In the genomic region with DNA sequence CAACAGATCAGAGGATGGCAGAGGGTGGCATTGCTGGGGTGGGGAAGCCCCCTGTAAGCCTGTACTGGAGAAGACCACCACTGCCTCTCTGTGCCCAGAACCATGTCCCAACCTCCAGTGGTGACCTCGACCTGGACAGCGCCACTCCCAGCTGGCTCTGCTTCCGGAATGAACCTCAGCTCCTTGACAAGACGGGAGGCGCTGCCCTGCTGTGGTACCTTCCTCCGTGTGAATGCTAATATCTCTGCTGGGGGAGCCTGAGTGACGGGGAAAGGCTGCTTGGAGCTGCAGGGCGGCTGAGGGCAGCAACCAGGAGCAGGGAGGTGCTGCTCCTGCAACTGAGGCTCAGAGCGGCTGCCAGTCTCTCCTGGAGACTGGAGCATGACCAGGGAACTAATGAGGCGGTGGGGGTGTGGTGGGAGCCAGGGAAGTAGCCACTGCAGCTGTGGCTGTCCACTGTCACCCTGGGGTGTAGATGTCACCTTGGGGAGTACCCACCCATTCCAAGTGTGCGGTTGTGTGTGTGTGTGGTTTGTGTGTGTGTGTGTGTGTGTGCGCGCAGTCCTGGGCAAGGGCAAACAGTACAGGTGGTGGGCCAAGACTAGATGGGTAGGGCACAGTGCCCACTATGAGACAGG, we compare ENCODE assay signal across 17 cellular contexts. TPM values are rescaled to one million over a fixed set of nuclear protein-coding genes. Genes with fewer than 3 reads are reported as not detected.
DNase-seq lines count a peak whose midpoint lies in the region; ATAC-seq and TF ChIP-seq lines count a peak whose summit lies in the region.
"Had no signal": no experiment of that assay in that cellular context is flagged by ENCODE, and none has a peak within 500 bp of the region (broad histone marks: within the 10 kb centered on the region; RNA-seq: fewer than 3 reads in every experiment).

No MANE protein-coding gene starts in this region.

- peaks cover 75% of the 10 kb centered on the region for H3K4me1 ChIP-seq in left ventricle myocardium inferior

- H3K27me3 ChIP-seq in left ventricle myocardium inferior (ENCODE audit: low read depth) (no peaks in the 10 kb centered on the region), brain microvascular endothelial cell (replicated peaks) (no peaks in the 10 kb centered on the region), layer of hippocampus (ENCODE audit: control insufficient read depth, insufficient read depth, low read length) (no peaks in the 10 kb centered on the region)
- H3K27me3 ChIP-seq: MG63 had no signal

- H3K27ac ChIP-seq in left ventricle myocardium inferior (replicated peaks): peak overlapping the region; percentile 94
- H3K27ac ChIP-seq in brain microvascular endothelial cell: peak overlapping the region; percentile 59
- H3K27ac ChIP-seq in layer of hippocampus (ENCODE audit: low read depth, low read length): peak overlapping the region; percentile 55
- H3K27ac ChIP-seq in substantia nigra (ENCODE audit: low read depth, low read length, poor library complexity, severe bottlenecking): peak overlapping the region; percentile 99

- intact Hi-C loops in left ventricle myocardium inferior (cut with micrococcal nuclease) (loop anchor here (2.0 kb wide), 1 partner anchor 21 kb away; no protein-coding TSS in a partner anchor), Right ventricle myocardium inferior (cut with DNase I) (no loop called here)

- TF ChIP-seq CTCF in left ventricle myocardium inferior (IDR thresholded peaks at IDR 0.05; ENCODE audit: borderline replicate concordance): no peak
- TF ChIP-seq CTCF in brain microvascular endothelial cell (IDR thresholded peaks at IDR 0.05; ENCODE audit: low read depth, low read length, missing control alignments): no peak

- in situ Hi-C loops in brain microvascular endothelial cell (cut with HindIII; ENCODE audit: low pct_ligation_motif_present, low sequenced_read_pairs): no loop called here

- H3K36me3 ChIP-seq in left ventricle myocardium inferior: no peaks in the 10 kb centered on the region
- no peaks in the 10 kb centered on the region for H3K36me3 ChIP-seq in brain microvascular endothelial cell (replicated peaks)

- ATAC-seq in Right ventricle myocardium inferior: no peak

- H3K4me3 ChIP-seq in left ventricle myocardium inferior (no peak overlapping the region), brain microvascular endothelial cell (ENCODE audit: low read depth, low read length) (no peak overlapping the region)
- H3K4me3 ChIP-seq: MG63 had no signal

- DNase-seq in left ventricle myocardium inferior: peak; percentile 14
- DNase-seq in Right ventricle myocardium inferior (ENCODE audit: missing footprints): no peak
- DNase-seq in brain microvascular endothelial cell: no peak
- peak in 9 of 49 donors; percentile 19 to 89 (median 52) for DNase-seq in substantia nigra (lab: John Stamatoyannopoulos, UW)
- no peak for DNase-seq in DMS79 treated with DMSO at 0.1 percent for 48 hours (lab: John Stamatoyannopoulos, UW)
- DNase-seq in NCI-H526 (lab: John Stamatoyannopoulos, UW): no peak
- DNase-seq in stimulated activated CD4-positive, alpha-beta T cell treated with anti-CD3 and anti-CD28 coated beads, Interleukin-4, amount 100 ng/mL, for 4 hours: no peak
- DNase-seq: NCI-H1694; SHP77; stimulated activated CD4-positive, alpha-beta T cell treated with anti-CD3 and anti-CD28 coated beads, Interleukin-1b, Interleukin-23, amount 100 ng/mL, for 48 hours; T-helper 2 cell had no signal

- no peaks in the 10 kb centered on the region for H3K9me3 ChIP-seq in left ventricle myocardium inferior (replicated peaks)
- H3K9me3 ChIP-seq: MG63 had no signal

RNA-seq across cellular contexts. Expression of a gene that starts 6.2 kb away (rescaled TPM):
- total RNA-seq in left ventricle myocardium inferior (3.9 TPM), Right ventricle myocardium inferior (3.4 TPM)
- total RNA-seq: A673; activated T-helper 2 cell treated with anti-CD3 and anti-CD28 coated beads, Interferon-gamma antibody, Interleukin-2, Interleukin-4, amounts not matched to agents 10 μg/mL and 5 μg/mL and 100 μg/mL, durations not matched to agents 14 hours and 24 hours and 36 hours; HFFc6 had no signal

RNA-seq across cellular contexts. Expression of a gene that starts 8.5 kb away (rescaled TPM):
- total RNA-seq in left ventricle myocardium inferior (24.1 TPM), Right ventricle myocardium inferior (38.2 TPM)
- total RNA-seq: activated CD8-positive, alpha-beta memory T cell treated with anti-CD3 and anti-CD28 coated beads for 36 hours; activated T-helper 2 cell treated with anti-CD3 and anti-CD28 coated beads, Interferon-gamma antibody, Interleukin-2, Interleukin-4, amounts not matched to agents 10 μg/mL and 5 μg/mL and 100 μg/mL, durations not matched to agents 14 hours and 24 hours and 36 hours had no signal

RNA-seq across cellular contexts. Expression of a gene that starts 39.6 kb away (rescaled TPM):
- total RNA-seq in left ventricle myocardium inferior (4.3 TPM), Right ventricle myocardium inferior (5.7 TPM)
- total RNA-seq: A673; activated CD8-positive, alpha-beta memory T cell treated with anti-CD3 and anti-CD28 coated beads for 36 hours had no signal

RNA-seq across cellular contexts. Expression of a gene that starts 44.8 kb away (rescaled TPM):
- total RNA-seq in left ventricle myocardium inferior (13.8 TPM), Right ventricle myocardium inferior (17.9 TPM)
